In the genomic region with DNA sequence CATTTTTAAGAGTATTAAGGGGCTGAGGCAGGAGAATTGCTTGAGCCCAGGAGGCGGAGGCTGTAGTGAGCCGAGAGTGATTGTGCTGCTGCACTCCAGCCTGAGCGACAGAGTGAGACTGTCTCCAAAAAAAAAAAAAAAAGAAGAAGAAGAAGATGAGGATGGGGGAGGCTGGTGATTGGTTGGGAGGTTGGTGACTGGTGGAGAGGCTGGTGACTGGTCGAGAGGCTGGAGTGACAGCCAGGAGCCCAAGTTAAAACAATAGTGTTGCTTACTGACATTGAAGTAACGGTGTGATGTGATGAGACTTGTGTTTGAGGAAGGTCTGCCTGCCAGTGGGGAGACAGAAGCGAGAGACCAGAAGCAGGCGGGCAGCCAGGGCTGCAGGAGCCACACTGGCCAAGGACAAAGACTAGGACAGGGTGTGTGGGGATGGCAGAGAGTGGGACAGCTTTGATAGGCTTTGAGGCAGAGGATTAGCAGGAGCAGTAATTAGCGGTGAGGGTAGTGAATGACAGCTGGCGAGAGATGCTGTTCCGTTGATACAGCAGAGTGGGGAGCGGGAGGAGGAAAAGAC, we compare ENCODE assay signal across 1 cellular context.
TF ChIP-seq lines count a peak whose summit lies in the region.

No MANE protein-coding gene starts in this region.

TF ChIP-seq in H1, 55 proteins besides CTCF, POLR2A, EP300 and RAD21:
- TF ChIP-seq NANOG (IDR thresholded peaks at IDR 0.05; ENCODE audit: insufficient read depth, low read depth, low read length, poor library complexity, severe bottlenecking): no peak
- TF ChIP-seq POU5F1 (IDR thresholded peaks at IDR 0.05; ENCODE audit: low read depth, low read length): no peak
- peak; percentile 19; the same call in 1 of the 2 replicates for TF ChIP-seq POLR2AphosphoS5 (IDR thresholded peaks at IDR 0.05; ENCODE audit: low read depth, low read length)
- TF ChIP-seq, protein P1, sequence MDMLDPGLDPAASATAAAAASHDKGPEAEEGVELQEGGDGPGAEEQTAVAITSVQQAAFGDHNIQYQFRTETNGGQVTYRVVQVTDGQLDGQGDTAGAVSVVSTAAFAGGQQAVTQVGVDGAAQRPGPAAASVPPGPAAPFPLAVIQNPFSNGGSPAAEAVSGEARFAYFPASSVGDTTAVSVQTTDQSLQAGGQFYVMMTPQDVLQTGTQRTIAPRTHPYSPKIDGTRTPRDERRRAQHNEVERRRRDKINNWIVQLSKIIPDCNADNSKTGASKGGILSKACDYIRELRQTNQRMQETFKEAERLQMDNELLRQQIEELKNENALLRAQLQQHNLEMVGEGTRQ (IDR thresholded peaks at IDR 0.05; ENCODE audit: low read length): no peak
- no peak for TF ChIP-seq CREB1 (IDR thresholded peaks at IDR 0.05)
- TF ChIP-seq BACH1 (IDR thresholded peaks at IDR 0.05; ENCODE audit: low read length): no peak
- TF ChIP-seq EGR1 (IDR thresholded peaks at IDR 0.05; ENCODE audit: borderline replicate concordance, low read depth, low read length): no peak
TF ChIP-seq in H1: peak in this region for 1.
